In the genomic region with DNA sequence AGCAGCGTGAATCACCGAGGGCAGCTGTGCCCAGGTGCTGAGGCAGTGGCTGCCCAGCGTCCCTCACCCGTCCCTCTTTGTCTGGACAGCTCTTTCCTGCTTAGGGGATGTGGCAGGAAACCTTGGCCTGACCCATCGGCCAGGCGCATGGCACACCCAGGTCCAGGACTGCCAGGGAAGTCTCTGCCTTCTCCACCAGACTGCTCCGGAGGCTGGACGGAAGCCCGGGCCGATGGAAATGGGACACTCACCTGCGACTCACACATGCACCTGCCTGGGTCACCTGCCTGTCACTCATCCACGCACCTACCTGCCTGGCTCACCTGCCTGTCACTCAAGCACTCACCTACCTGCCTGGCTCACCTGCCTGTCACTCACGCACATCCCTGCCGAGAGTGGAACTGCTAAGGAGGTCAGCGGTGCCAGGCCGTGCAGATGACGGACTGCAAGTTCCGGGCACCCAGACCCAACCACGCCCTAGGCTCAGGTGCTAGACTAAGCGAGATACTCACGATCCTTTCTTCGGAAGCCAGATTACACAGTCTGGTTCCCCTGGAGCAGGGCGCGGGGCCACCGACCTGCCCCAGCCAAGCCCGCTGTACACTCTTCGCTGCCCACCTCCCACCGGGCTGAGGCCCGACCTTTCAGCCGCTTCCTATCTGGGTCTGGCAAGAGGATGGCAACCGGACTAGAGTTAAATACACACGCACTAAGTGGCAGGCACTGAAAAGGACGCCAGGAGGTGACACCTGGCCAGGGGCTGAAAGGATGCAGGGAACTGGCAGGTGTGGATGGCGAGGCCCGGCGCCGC, we compare ENCODE assay signal across 9 cellular contexts. TPM values are rescaled to one million over a fixed set of nuclear protein-coding genes. Genes with fewer than 3 reads are reported as not detected.
A peak's percentile ranks its signal among the peaks of the same experiment; 100 is the strongest.
DNase-seq lines count a peak whose midpoint lies in the region; ATAC-seq, FAIRE-seq and TF ChIP-seq lines count a peak whose summit lies in the region.
"Had no signal": no experiment of that assay in that cellular context is flagged by ENCODE, and none has a peak within 500 bp of the region (broad histone marks: within the 10 kb centered on the region; RNA-seq: fewer than 3 reads in every experiment).

No MANE protein-coding gene starts in this region.

- peaks cover 21% of the 10 kb centered on the region for H3K4me1 ChIP-seq in Panc1 (ENCODE audit: control insufficient read depth, insufficient read depth, low read length)
- peaks cover 10 to 21% (median 14%) of the 10 kb centered on the region in 3 donors for H3K4me1 ChIP-seq in pancreas

- DNase-seq in NCI-H1105 treated with DMSO at 0.1 percent for 48 hours (lab: John Stamatoyannopoulos, UW) (peak; percentile 32), NCI-H1105 (lab: John Stamatoyannopoulos, UW) (no peak), Panc1 (ENCODE audit: low read depth, low spot score) (no peak), epithelial cell of prostate (ENCODE audit: low read depth, low spot score) (no peak), pancreas (peak in 4 of 6 donors; percentile 30 to 81 (median 42)), NCI-H2107 (lab: John Stamatoyannopoulos, UW) (no peak), dedifferentiated amniotic fluid mesenchymal stem cell (ENCODE audit: extremely low spot score) (no peak)

- POLR2A ChIA-PET in Panc1 (lab: Charles Lee), result no interaction called here

- H3K27me3 ChIP-seq in Panc1 (ENCODE audit: control insufficient read depth, insufficient read depth, low read length) (no peaks in the 10 kb centered on the region), pancreas (no peaks in the 10 kb centered on the region)

- TF ChIP-seq CTCF in Panc1 (IDR thresholded peaks at IDR 0.05), result no peak
- no peak for TF ChIP-seq CTCF in pancreas (IDR thresholded peaks at IDR 0.05)

- CTCF ChIA-PET in Panc1 (lab: Charles Lee), result no interaction called here

- H3K27ac ChIP-seq in Panc1 (ENCODE audit: low read length), result peak overlapping the region; percentile 84
- peak overlapping the region; percentile 84 for H3K27ac ChIP-seq in epithelial cell of prostate
- peak overlapping the region in 1 of 4 donors; percentile 35 for H3K27ac ChIP-seq in pancreas

- in situ Hi-C loops in Panc1 (cut with HindIII; ENCODE audit: low pct_unique_long_range_greater_than_20kb, low sequenced_read_pairs), result no loop called here

- H3K4me3 ChIP-seq in Panc1 (ENCODE audit: low read depth in 2 of 2, low read length in 2 of 2) (peak overlapping the region; percentile 87 to 97), pancreas (peak overlapping the region; percentile 95 to 98 (median 96))

- FAIRE-seq in pancreas (lab: Jason Lieb, UNC), result no peak
- FAIRE-seq: A204.1 had no signal

- no TSS peak for BruUV-seq in Panc1 (replicated peaks; lab: Mats Ljungman, UMichigan)

- H3K9me3 ChIP-seq in Panc1 (ENCODE audit: control insufficient read depth, insufficient read depth, low read depth, low read length), result no peaks in the 10 kb centered on the region
- no peaks in the 10 kb centered on the region for H3K9me3 ChIP-seq in pancreas

- ATAC-seq in Panc1 (no peak), pancreas (peak in 3 of 4 donors; percentile 5 to 30 (median 5)), HG02623 (IDR thresholded peaks at IDR 0.05; ENCODE audit: unreplicated experiment) (no peak)

- WGBS in pancreas, 2 donors, result 10 to 11% methylated on average over 37 of the region's 37 CpGs

- intact Hi-C loops in Panc1 (cut with micrococcal nuclease; ENCODE audit: unreplicated experiment) (no loop called here), pancreas (cut with DNase I) (no loop called here)

- no peaks in the 10 kb centered on the region; the same call in 1 of the 2 replicates for H3K36me3 ChIP-seq in Panc1 (ENCODE audit: control insufficient read depth, insufficient read depth, low read length)
- H3K36me3 ChIP-seq in pancreas, result peaks cover 0 to under 1% (median 0%) of the 10 kb centered on the region in 3 donors

RNA-seq across cellular contexts. Expression of gene UBE2J2, which starts 1.1 kb away (rescaled TPM):
- total RNA-seq in Panc1 (2021; ENCODE audit: unreplicated experiment), result 101 TPM
- 99.6 TPM for polyA plus RNA-seq in Panc1 (2012; ENCODE audit: insufficient read length)
- total RNA-seq in pancreas, result 10 to 100 TPM; 20.8 to 30.4 (median 22.3) TPM
- polyA plus RNA-seq in pancreas, result 10 to 100 TPM; 34.1 to 44.5 TPM

RNA-seq across cellular contexts. Expression of gene SCNN1D, which starts 7.7 kb away (rescaled TPM):
- 9.8 TPM for total RNA-seq in Panc1 (2021; ENCODE audit: unreplicated experiment)
- polyA plus RNA-seq in Panc1 (2012; ENCODE audit: insufficient read length), result 17.3 TPM
- total RNA-seq in pancreas, result 1 to 10 TPM in 5 of 6 donors, under 1 TPM in 1; 0.66 to 6.1 (median 1.6) TPM
- 10 to 100 TPM; 20.6 to 22.0 TPM for polyA plus RNA-seq in pancreas

RNA-seq across cellular contexts. Expression of gene C1QTNF12, which starts 26.0 kb away (rescaled TPM):
- total RNA-seq in Panc1 (2021; ENCODE audit: unreplicated experiment) (41.4 TPM), pancreas (1 to 10 TPM in 3 of 6 donors, under 1 TPM in 3; 0.43 to 1.7 (median 0.93) TPM)
- polyA plus RNA-seq in Panc1 (2012; ENCODE audit: insufficient read length), result 86.9 TPM
- polyA plus RNA-seq in pancreas, result 1 to 10 TPM; 2.5 to 4.8 TPM

RNA-seq across cellular contexts. Expression of gene ACAP3, which starts 35.2 kb away (rescaled TPM):
- total RNA-seq in Panc1 (2021; ENCODE audit: unreplicated experiment), result 30.7 TPM
- polyA plus RNA-seq in Panc1 (2012; ENCODE audit: insufficient read length), result 31.4 TPM
- total RNA-seq in pancreas, result 10 to 100 TPM; 15.2 to 31.4 (median 18.7) TPM
- polyA plus RNA-seq in pancreas, result 100 to 1,000 TPM in 1 of 2 donors, 10 to 100 TPM in 1; 76.0 to 133 TPM

RNA-seq across cellular contexts. Expression of gene PUSL1, which starts 35.9 kb away (rescaled TPM):
- total RNA-seq in Panc1 (2021; ENCODE audit: unreplicated experiment), result 46.9 TPM
- polyA plus RNA-seq in Panc1 (2012; ENCODE audit: insufficient read length), result 35.9 TPM
- total RNA-seq in pancreas, result 10 to 100 TPM in 2 of 6 donors, 1 to 10 TPM in 4; 7.5 to 11.3 (median 9.7) TPM
- polyA plus RNA-seq in pancreas, result 10 to 100 TPM; 14.6 to 23.2 TPM

Comparison
In these comparisons a context has a peak if more than half of its experiments do, and no peak if none do; other contexts are left out.
1. DNase-seq: peak in NCI-H1105 treated with DMSO at 0.1 percent for 48 hours (single experiment) and pancreas (4 of 6); none in NCI-H1105 (single experiment), Panc1 (single experiment), epithelial cell of prostate (single experiment), NCI-H2107 (single experiment) and dedifferentiated amniotic fluid mesenchymal stem cell (single experiment).
2. ATAC-seq: peak in pancreas (3 of 4); none in Panc1 (single experiment) and HG02623 (single experiment).
3. RNA of gene C1QTNF12, which starts 26.0 kb away (total RNA-seq): 41.4 TPM in Panc1 (single experiment); 0.43 to 1.7 TPM in pancreas; every median in the first group is over 10 times any median in the second.